14 cellular contexts compared by ENCODE assay signal in genomic region chr9:117178596-117179111, GRCh38.
DNase-seq lines count a peak whose midpoint lies in the region; TF ChIP-seq lines count a peak whose summit lies in the region.
"Had no signal": no experiment of that assay in that cellular context is flagged by ENCODE, and none has a peak within 500 bp of the region (broad histone marks: within the 10 kb centered on the region; RNA-seq: fewer than 3 reads in every experiment).

No MANE protein-coding gene starts in this region.

- no peaks in the 10 kb centered on the region for H3K36me3 ChIP-seq in neural progenitor cell
- no peaks in the 10 kb centered on the region for H3K36me3 ChIP-seq in transverse colon
- H3K36me3 ChIP-seq: pancreas, thoracic aorta had no signal

- intact Hi-C loops in transverse colon (cut with DNase I; ENCODE audit: low total_unique reads): no loop called here

- H3K9me3 ChIP-seq in neural progenitor cell (ENCODE audit: low read depth) (no peaks in the 10 kb centered on the region), transverse colon (no peaks in the 10 kb centered on the region)
- H3K9me3 ChIP-seq: pancreas, thoracic aorta had no signal

- H3K9me3 Mint-ChIP-seq in neural progenitor cell (peaks cover 9% of the 10 kb centered on the region), endothelial cell (ENCODE audit: unreplicated experiment) (peaks cover 7% of the 10 kb centered on the region)

- H3K27ac ChIP-seq in neural progenitor cell (no peak overlapping the region), transverse colon (no peak overlapping the region)
- H3K27ac ChIP-seq: pancreas, thoracic aorta had no signal

- TF ChIP-seq POLR2A in transverse colon (IDR thresholded peaks at IDR 0.05): no peak

- TF ChIP-seq CTCF in astrocyte of the spinal cord (IDR thresholded peaks at IDR 0.05; ENCODE audit: low read depth, low read length) (no peak), neural progenitor cell (IDR thresholded peaks at IDR 0.05) (no peak), endothelial cell (IDR thresholded peaks at IDR 0.05; ENCODE audit: unreplicated experiment) (no peak), transverse colon (IDR thresholded peaks at IDR 0.05) (no peak)

- H3K4me3 Mint-ChIP-seq in neural progenitor cell (no peak overlapping the region), endothelial cell (ENCODE audit: unreplicated experiment) (no peak overlapping the region)
- H3K4me3 Mint-ChIP-seq: activated CD4-positive, alpha-beta T cell treated with anti-CD3 and anti-CD28 coated beads for 36 hours; T-helper 2 cell treated with Interferon-gamma antibody and Interleukin-4, amounts not matched to agents 5 μg/mL and 100 μg/mL, for 36 hours had no signal

- H3K79me2 ChIP-seq in neural progenitor cell (ENCODE audit: low read depth): no peaks in the 10 kb centered on the region

- H3K27ac Mint-ChIP-seq in neural progenitor cell (no peak overlapping the region), endothelial cell (ENCODE audit: unreplicated experiment) (no peak overlapping the region)
- H3K27ac Mint-ChIP-seq: activated CD4-positive, alpha-beta T cell treated with anti-CD3 and anti-CD28 coated beads for 36 hours; T-helper 2 cell treated with Interferon-gamma antibody and Interleukin-4, amounts not matched to agents 5 μg/mL and 100 μg/mL, for 36 hours had no signal

- no peaks in the 10 kb centered on the region for H4K20me1 ChIP-seq in neural progenitor cell (ENCODE audit: low read depth)

- no peaks in the 10 kb centered on the region for H3F3A ChIP-seq in neural progenitor cell (ENCODE audit: low read depth)

- H3K27me3 Mint-ChIP-seq in neural progenitor cell (ENCODE audit: insufficient read depth, low read depth) (peaks cover 3% of the 10 kb centered on the region), endothelial cell (ENCODE audit: unreplicated experiment) (no peaks in the 10 kb centered on the region)

- no peak for TF ChIP-seq EP300 in transverse colon (IDR thresholded peaks at IDR 0.05; ENCODE audit: low read depth)

- in situ Hi-C loops in astrocyte of the spinal cord (cut with HindIII; ENCODE audit: low sequenced_read_pairs) (no loop called here), transverse colon (cut with MboI; ENCODE audit: low pct_ligation_motif_present in 1 of 4, low pct_unique_long_range_greater_than_20kb in 1 of 4, low sequenced_read_pairs in 3 of 4) (no loop called here)

- H3K36me3 Mint-ChIP-seq in neural progenitor cell: no peaks in the 10 kb centered on the region
- peaks cover 6% of the 10 kb centered on the region for H3K36me3 Mint-ChIP-seq in endothelial cell (ENCODE audit: low read depth, unreplicated experiment)

- no peak overlapping the region for H3K4me2 ChIP-seq in neural progenitor cell

- H3K4me1 Mint-ChIP-seq in neural progenitor cell (peaks cover 2% of the 10 kb centered on the region), endothelial cell (ENCODE audit: unreplicated experiment) (no peaks in the 10 kb centered on the region)
- H3K4me1 Mint-ChIP-seq: activated CD4-positive, alpha-beta T cell treated with anti-CD3 and anti-CD28 coated beads for 36 hours had no signal

- H3K9ac ChIP-seq in neural progenitor cell: no peak overlapping the region

- no peaks in the 10 kb centered on the region for H3K27me3 ChIP-seq in neural progenitor cell
- no peaks in the 10 kb centered on the region for H3K27me3 ChIP-seq in transverse colon
- H3K27me3 ChIP-seq: pancreas had no signal

- H2AFZ ChIP-seq in neural progenitor cell (replicated peaks): no peak overlapping the region

- WGBS in transverse colon (ENCODE audit: low coverage in 1 of 2), 2 donors: 58 to 70% methylated on average over 3 to 5 of the region's 5 CpGs

- H3K4me1 ChIP-seq in neural progenitor cell (peaks cover 9% of the 10 kb centered on the region), transverse colon (no peaks in the 10 kb centered on the region)
- H3K4me1 ChIP-seq: pancreas had no signal

- DNase-seq in DMS 273 (lab: John Stamatoyannopoulos, UW; ENCODE audit: unreplicated experiment) (peak; percentile 86), NCI-H1694 treated with DMSO at 0.1 percent for 48 hours (lab: John Stamatoyannopoulos, UW) (peak; percentile 80), astrocyte of the spinal cord (ENCODE audit: low read depth, low spot score) (peak; percentile 66), neural progenitor cell (ENCODE audit: low spot score) (peak; percentile 21), DMS79 treated with DMSO at 0.1 percent for 48 hours (lab: John Stamatoyannopoulos, UW) (no peak), endothelial cell (ENCODE audit: low spot score) (no peak), transverse colon (no peak), AG20443 (ENCODE audit: low spot score) (no peak)
- DNase-seq: activated CD4-positive, alpha-beta T cell treated with anti-CD3 and anti-CD28 coated beads for 36 hours; DMS79; NCI-H510A; pancreas had no signal

- no peak overlapping the region for H3K4me3 ChIP-seq in astrocyte of the spinal cord (ENCODE audit: low read depth, low read length)
- no peak overlapping the region for H3K4me3 ChIP-seq in neural progenitor cell
- no peak overlapping the region for H3K4me3 ChIP-seq in transverse colon
- H3K4me3 ChIP-seq: pancreas, thoracic aorta had no signal

Comparison
In these comparisons a context has a peak if more than half of its experiments do, and no peak if none do; other contexts are left out.
1. DNase-seq: peak in DMS 273 (single experiment), NCI-H1694 treated with DMSO at 0.1 percent for 48 hours (single experiment), astrocyte of the spinal cord (single experiment) and neural progenitor cell (single experiment); none in DMS79 treated with DMSO at 0.1 percent for 48 hours (single experiment), endothelial cell (single experiment), transverse colon (single experiment) and AG20443 (single experiment).